In genomic region chr5:102450313-102450990, GRCh38 we compare ENCODE assay signal across 13 cellular contexts. TPM values are rescaled to one million over a fixed set of nuclear protein-coding genes. Genes with fewer than 3 reads are reported as not detected.
A peak's percentile ranks its signal among the peaks of the same experiment; 100 is the strongest.
DNase-seq lines count a peak whose midpoint lies in the region; ATAC-seq, FAIRE-seq and TF ChIP-seq lines count a peak whose summit lies in the region.
"Had no signal": no experiment of that assay in that cellular context is flagged by ENCODE, and none has a peak within 500 bp of the region (broad histone marks: within the 10 kb centered on the region; RNA-seq: fewer than 3 reads in every experiment).

No MANE protein-coding gene starts in this region.

- no peak overlapping the region for H3K27ac ChIP-seq in C4-2B
- H3K27ac ChIP-seq: BLaER1, gastrocnemius medialis had no signal

- TF ChIP-seq CTCF in C4-2B (conservative IDR thresholded peaks at IDR 0.05) (peak; percentile 54), epithelial cell of proximal tubule (conservative IDR thresholded peaks at IDR 0.05; ENCODE audit: low read depth, low read length) (peak; percentile 54)

- ATAC-seq in GM18498 (IDR thresholded peaks at IDR 0.05; ENCODE audit: unreplicated experiment): no peak
- ATAC-seq: gastrocnemius medialis; naive thymus-derived CD8-positive, alpha-beta T cell had no signal

- DNase-seq in H4 (ENCODE audit: low spot score): peak; percentile 62
- DNase-seq in NOMO-1 treated with DMSO at 0.1 percent for 48 hours (lab: John Stamatoyannopoulos, UW; ENCODE audit: unreplicated experiment): peak; percentile 25
- no peak for DNase-seq in epithelial cell of proximal tubule (ENCODE audit: low read depth)
- DNase-seq in RCC 7860 (ENCODE audit: low spot score): no peak
- no peak for DNase-seq in stimulated activated CD8-positive, alpha-beta memory T cell treated with anti-CD3 and anti-CD28 coated beads, Interleukin-4, amount 100 ng/mL, for 48 hours
- no peak for DNase-seq in activated naive CD4-positive, alpha-beta T cell treated with anti-CD3 and anti-CD28 coated beads, Interleukin-2, amount 50 U/mL, for 16 hours
- DNase-seq: activated CD4-positive, alpha-beta T cell treated with anti-CD3 and anti-CD28 coated beads for 48 hours; gastrocnemius medialis; NCI-H510A treated with DMSO at 0.1 percent for 48 hours had no signal

- FAIRE-seq in RCC 7860 (lab: Jason Lieb, UNC): no peak

- H3K4me3 ChIP-seq in epithelial cell of proximal tubule (ENCODE audit: low read depth, low read length): no peak overlapping the region
- H3K4me3 ChIP-seq: BLaER1, gastrocnemius medialis had no signal

RNA-seq across cellular contexts. Expression of gene SLCO6A1, which starts 48.3 kb away (rescaled TPM):
- not detected in 2 replicates for total RNA-seq in H4 (2014; rRNA removed; shearing (Covaris generic))
- total RNA-seq in epithelial cell of proximal tubule: not detected in 2 replicates
- total RNA-seq: gastrocnemius medialis; naive thymus-derived CD8-positive, alpha-beta T cell had no signal

Comparison
In these comparisons a context has a peak if more than half of its experiments do, and no peak if none do; other contexts are left out.
1. DNase-seq: peak in H4 (single experiment) and NOMO-1 treated with DMSO at 0.1 percent for 48 hours (single experiment); none in epithelial cell of proximal tubule (single experiment), RCC 7860 (single experiment), stimulated activated CD8-positive, alpha-beta memory T cell treated with anti-CD3 and anti-CD28 coated beads, Interleukin-4, amount 100 ng/mL, for 48 hours (single experiment) and activated naive CD4-positive, alpha-beta T cell treated with anti-CD3 and anti-CD28 coated beads, Interleukin-2, amount 50 U/mL, for 16 hours (single experiment).